10 cellular contexts compared by ENCODE assay signal in the genomic region with DNA sequence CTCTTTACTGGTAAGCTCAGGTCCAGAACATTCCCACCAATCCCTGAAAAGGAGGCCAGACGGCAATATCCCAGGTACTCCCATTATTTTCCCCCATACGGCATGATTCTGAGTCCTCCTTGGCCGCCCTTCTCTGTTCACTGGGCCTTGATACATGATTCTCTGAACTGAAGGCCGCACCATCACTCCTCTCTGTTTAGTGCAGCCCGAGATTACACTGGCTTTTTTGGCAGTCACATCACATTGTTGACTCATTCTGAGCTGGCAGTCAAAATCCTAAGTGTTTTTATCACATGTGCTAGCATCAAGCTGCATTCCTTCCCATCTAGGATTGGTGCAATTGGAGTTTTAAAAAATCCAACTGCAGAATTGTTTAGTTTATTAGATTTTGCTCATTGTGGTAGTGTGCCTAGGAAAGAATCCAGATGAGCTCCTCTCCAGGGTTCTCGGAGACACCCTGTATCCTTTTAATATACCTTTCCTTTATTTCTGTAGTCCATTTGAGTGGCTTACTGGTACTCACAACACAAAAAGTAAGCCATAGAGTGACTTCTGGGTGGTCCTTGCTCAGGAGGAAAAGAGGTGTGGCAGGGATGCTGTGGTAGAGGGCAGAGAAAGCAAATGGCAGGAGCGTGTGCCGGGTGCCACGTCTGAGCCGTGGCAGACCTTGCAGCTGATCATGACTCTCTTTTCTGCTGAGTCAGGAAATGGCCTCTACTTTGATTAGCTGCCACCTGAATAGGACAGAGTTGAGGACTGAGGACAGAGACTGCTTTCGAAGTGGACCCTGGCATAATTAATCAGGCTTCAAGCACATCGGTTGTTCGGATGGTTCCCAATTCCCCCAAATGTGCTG.
DNase-seq lines count a peak whose midpoint lies in the region; ATAC-seq and TF ChIP-seq lines count a peak whose summit lies in the region.
"Had no signal": no experiment of that assay in that cellular context is flagged by ENCODE, and none has a peak within 500 bp of the region (broad histone marks: within the 10 kb centered on the region; RNA-seq: fewer than 3 reads in every experiment).

No MANE protein-coding gene starts in this region.

- H3K4me1 ChIP-seq in IMR-90 (ENCODE audit: control insufficient read depth, insufficient read depth, low read length) (peaks cover 16% of the 10 kb centered on the region), mesodermal cell (ENCODE audit: control insufficient read depth, insufficient read depth, low read length, poor library complexity, severe bottlenecking) (peaks cover 12% of the 10 kb centered on the region)

- no peak for TF ChIP-seq POLR2A in IMR-90 (IDR thresholded peaks at IDR 0.05; ENCODE audit: low read depth, low read length)

- H4K5ac ChIP-seq in IMR-90 (ENCODE audit: low read depth, low read length): peak overlapping the region; percentile 40

- peak overlapping the region; percentile 79 for H2BK5ac ChIP-seq in IMR-90 (ENCODE audit: low read depth, low read length, poor library complexity, severe bottlenecking)

- H4K91ac ChIP-seq in IMR-90 (ENCODE audit: insufficient read depth, low read depth, low read length): peak overlapping the region; percentile 90

- in situ Hi-C loops in IMR-90 (cut with MboI; ENCODE audit: low sequenced_read_pairs): no loop called here

- peak overlapping the region; percentile 93 for H2BK20ac ChIP-seq in IMR-90 (ENCODE audit: low read depth, low read length)

- intact Hi-C loops in IMR-90 (cut with micrococcal nuclease): loop anchor here (1.0 to 5.0 kb wide), 2 partner anchors 131 to 465 kb away; a partner anchor contains a TSS

- ATAC-seq in IMR-90 (ENCODE audit: low read depth): peak; percentile 94
- no peak for ATAC-seq in GM19397 (IDR thresholded peaks at IDR 0.05; ENCODE audit: unreplicated experiment)

- H3K14ac ChIP-seq in IMR-90 (replicated peaks; ENCODE audit: low read depth, low read length): peak overlapping the region; percentile 73

- H2AFZ ChIP-seq in IMR-90 (replicated peaks; ENCODE audit: low read length, poor library complexity): peak overlapping the region; percentile 67

- peak overlapping the region; percentile 59 to 83 for H4K8ac ChIP-seq in IMR-90 (ENCODE audit: low read depth in 2 of 2, low read length in 2 of 2)

- H3K9me3 ChIP-seq in IMR-90 (ENCODE audit: control insufficient read depth, insufficient read depth, low read length): no peaks in the 10 kb centered on the region
- no peaks in the 10 kb centered on the region for H3K9me3 ChIP-seq in mesodermal cell (ENCODE audit: control insufficient read depth, low read length)

- H3K56ac ChIP-seq in IMR-90 (ENCODE audit: extremely low read depth, insufficient read depth, low read length): peak overlapping the region; percentile 58; the same call in 1 of the 2 replicates

- BruUV-seq in IMR-90 (replicated peaks; lab: Mats Ljungman, UMichigan): no TSS peak

- H3K9me1 ChIP-seq in IMR-90 (ENCODE audit: insufficient read depth, low read length): peaks cover 18% of the 10 kb centered on the region

- peak overlapping the region; percentile 79 for H3K23ac ChIP-seq in IMR-90 (ENCODE audit: low read depth, low read length)

- H3K27ac ChIP-seq in IMR-90 (ENCODE audit: insufficient read depth, low read length) (peak overlapping the region; percentile 71), mesodermal cell (ENCODE audit: low read depth, low read length, severe bottlenecking) (peak overlapping the region; percentile 45)

- DNase-seq in A172 (ENCODE audit: low spot score): peak; percentile 95
- DNase-seq in IMR-90: peak; percentile 98
- DNase-seq in epithelial cell of esophagus (ENCODE audit: low read depth): peak; percentile 87
- no peak for DNase-seq in SKM-1 (lab: John Stamatoyannopoulos, UW; ENCODE audit: unreplicated experiment)
- no peak for DNase-seq in stimulated activated CD4-positive, alpha-beta T cell treated with anti-CD3 and anti-CD28 coated beads, Interleukin-1b, Interleukin-23, amount 100 ng/mL, for 48 hours
- DNase-seq in T-helper 1 cell: no peak
- DNase-seq: midbrain; stimulated activated CD8-positive, alpha-beta memory T cell treated with anti-CD3 and anti-CD28 coated beads, Interleukin-4, amount 100 ng/mL, for 48 hours had no signal

- H3K79me1 ChIP-seq in IMR-90 (ENCODE audit: low read depth in 1 of 2, low read length in 2 of 2): no peaks in the 10 kb centered on the region

- H2AK5ac ChIP-seq in IMR-90 (ENCODE audit: low read depth, low read length): peak overlapping the region; percentile 96

- TF ChIP-seq RAD21 in IMR-90 (IDR thresholded peaks at IDR 0.05; ENCODE audit: low read length): peak; percentile 29; the same call in 1 of the 2 replicates

- H3K4ac ChIP-seq in IMR-90 (ENCODE audit: low read depth, low read length): peak overlapping the region; percentile 89

- CTCF ChIA-PET in IMR-90 (lab: Yijun Ruan, JAX): interaction anchor here (0.6 to 2.6 kb wide), 5 partner anchors 55 to 903 kb away, joined by 3 to 7 read pairs (median 4); a partner anchor contains a TSS

- peak overlapping the region; percentile 54 for H3K18ac ChIP-seq in IMR-90 (ENCODE audit: low read depth, low read length)

- no peak overlapping the region for H3K4me3 ChIP-seq in IMR-90 (ENCODE audit: insufficient read depth, low read depth, low read length)
- H3K4me3 ChIP-seq in epithelial cell of esophagus (ENCODE audit: low read length): no peak overlapping the region
- no peak overlapping the region for H3K4me3 ChIP-seq in mesodermal cell (ENCODE audit: extremely low read depth, insufficient read depth, low read length, poor library complexity, severe bottlenecking)

- H4K20me1 ChIP-seq in IMR-90 (ENCODE audit: insufficient read depth, low read length): no peaks in the 10 kb centered on the region

- H2BK15ac ChIP-seq in IMR-90 (ENCODE audit: low read depth, low read length): peak overlapping the region; percentile 82; the same call in 2 of the 3 replicates

- dilution Hi-C loops in IMR-90 (cut with HindIII; ENCODE audit: low sequenced_read_pairs, unreplicated experiment): no loop called here

- no peak overlapping the region for H2AK9ac ChIP-seq in IMR-90 (replicated peaks; ENCODE audit: low read depth, low read length, poor library complexity)

- H3K9ac ChIP-seq in IMR-90 (ENCODE audit: low read depth, low read length): 0 out of 2 replicates have a peak overlapping the region, but pooled peaks have one; percentile 11

- no peaks in the 10 kb centered on the region for H3K27me3 ChIP-seq in IMR-90 (ENCODE audit: control insufficient read depth, insufficient read depth, low read length)

- H2BK120ac ChIP-seq in IMR-90 (ENCODE audit: low read depth, low read length): peak overlapping the region; percentile 92

- WGBS in IMR-90 (ENCODE audit: extremely low coverage in 2 of 2, insufficient read length in 1 of 2), 2 experiments: 28% methylated on average over 5 of the region's 13 CpGs; no CpG with 5 or more reads in 1 of the 2 experiments
- WGBS in mesodermal cell (ENCODE audit: insufficient coverage in 2 of 2), 2 experiments: 92 to 93% methylated on average over 12 of the region's 13 CpGs

- TF ChIP-seq CTCF in IMR-90 (conservative IDR thresholded peaks at IDR 0.05; ENCODE audit: low read depth, low read length) (0 out of 2 replicates have a peak, but pooled peaks have one; percentile 1), epithelial cell of esophagus (IDR thresholded peaks at IDR 0.05; ENCODE audit: insufficient read depth, low read depth, low read length, missing control alignments) (no peak)

- H3K36me3 ChIP-seq in IMR-90 (ENCODE audit: control insufficient read depth, insufficient read depth, low read length): no peaks in the 10 kb centered on the region
- no peaks in the 10 kb centered on the region for H3K36me3 ChIP-seq in mesodermal cell (ENCODE audit: control insufficient read depth, insufficient read depth, low read length)

- H3K4me2 ChIP-seq in IMR-90 (ENCODE audit: low read depth, low read length): peak overlapping the region; percentile 51

- POLR2A ChIA-PET in IMR-90 (lab: Charles Lee; ENCODE audit: unreplicated experiment): interaction anchor here (0.6 kb wide), 1 partner anchor 13 kb away, joined by 4 read pairs; no protein-coding TSS in a partner anchor

TF ChIP-seq in IMR-90, 13 proteins besides CTCF, POLR2A, EP300 and RAD21 (continues in another document):
- 0 out of 2 replicates have a peak, but pooled peaks have one; percentile 10 for TF ChIP-seq MAZ (IDR thresholded peaks at IDR 0.05; ENCODE audit: borderline replicate concordance, low read depth, low read length)
- TF ChIP-seq NFE2L2 (IDR thresholded peaks at IDR 0.05; ENCODE audit: low read depth, low read length): peak; percentile 60; the same call in 1 of the 2 replicates
- TF ChIP-seq, protein P1, sequence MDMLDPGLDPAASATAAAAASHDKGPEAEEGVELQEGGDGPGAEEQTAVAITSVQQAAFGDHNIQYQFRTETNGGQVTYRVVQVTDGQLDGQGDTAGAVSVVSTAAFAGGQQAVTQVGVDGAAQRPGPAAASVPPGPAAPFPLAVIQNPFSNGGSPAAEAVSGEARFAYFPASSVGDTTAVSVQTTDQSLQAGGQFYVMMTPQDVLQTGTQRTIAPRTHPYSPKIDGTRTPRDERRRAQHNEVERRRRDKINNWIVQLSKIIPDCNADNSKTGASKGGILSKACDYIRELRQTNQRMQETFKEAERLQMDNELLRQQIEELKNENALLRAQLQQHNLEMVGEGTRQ (IDR thresholded peaks at IDR 0.05; ENCODE audit: low read depth, low read length): peak; percentile 71
- TF ChIP-seq, protein P2, sequence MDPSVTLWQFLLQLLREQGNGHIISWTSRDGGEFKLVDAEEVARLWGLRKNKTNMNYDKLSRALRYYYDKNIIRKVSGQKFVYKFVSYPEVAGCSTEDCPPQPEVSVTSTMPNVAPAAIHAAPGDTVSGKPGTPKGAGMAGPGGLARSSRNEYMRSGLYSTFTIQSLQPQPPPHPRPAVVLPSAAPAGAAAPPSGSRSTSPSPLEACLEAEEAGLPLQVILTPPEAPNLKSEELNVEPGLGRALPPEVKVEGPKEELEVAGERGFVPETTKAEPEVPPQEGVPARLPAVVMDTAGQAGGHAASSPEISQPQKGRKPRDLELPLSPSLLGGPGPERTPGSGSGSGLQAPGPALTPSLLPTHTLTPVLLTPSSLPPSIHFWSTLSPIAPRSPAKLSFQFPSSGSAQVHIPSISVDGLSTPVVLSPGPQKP (IDR thresholded peaks at IDR 0.05; ENCODE audit: borderline replicate concordance, low read depth, low read length): no peak
- TF ChIP-seq FOS (IDR thresholded peaks at IDR 0.05; ENCODE audit: low read depth, low read length): peak; percentile 80
- peak; percentile 56 for TF ChIP-seq CEBPB (IDR thresholded peaks at IDR 0.05; ENCODE audit: low read depth, low read length)
- 0 out of 2 replicates have a peak, but pooled peaks have one; percentile 10 for TF ChIP-seq SMC3 (IDR thresholded peaks at IDR 0.05; ENCODE audit: low read depth, low read length)
- TF ChIP-seq MXI1 (IDR thresholded peaks at IDR 0.05; ENCODE audit: borderline replicate concordance, low read depth, low read length): 0 out of 2 replicates have a peak, but pooled peaks have one; percentile 11
- TF ChIP-seq RCOR1 (IDR thresholded peaks at IDR 0.05; ENCODE audit: insufficient replicate concordance, low read length): no peak
- TF ChIP-seq MAFK (IDR thresholded peaks at IDR 0.05; ENCODE audit: low read depth, low read length): peak; percentile 98
- no peak for TF ChIP-seq CHD1 (IDR thresholded peaks at IDR 0.05; ENCODE audit: low read depth, low read length)

Comparison
In these comparisons a context has a peak if more than half of its experiments do, and no peak if none do; other contexts are left out.
1. DNase-seq: peak in A172 (single experiment), IMR-90 (single experiment) and epithelial cell of esophagus (single experiment); none in SKM-1 (single experiment), stimulated activated CD4-positive, alpha-beta T cell treated with anti-CD3 and anti-CD28 coated beads, Interleukin-1b, Interleukin-23, amount 100 ng/mL, for 48 hours (single experiment) and T-helper 1 cell (0 of 5).